Comparison of ENCODE assay signal across 29 cellular contexts in the genomic region with DNA sequence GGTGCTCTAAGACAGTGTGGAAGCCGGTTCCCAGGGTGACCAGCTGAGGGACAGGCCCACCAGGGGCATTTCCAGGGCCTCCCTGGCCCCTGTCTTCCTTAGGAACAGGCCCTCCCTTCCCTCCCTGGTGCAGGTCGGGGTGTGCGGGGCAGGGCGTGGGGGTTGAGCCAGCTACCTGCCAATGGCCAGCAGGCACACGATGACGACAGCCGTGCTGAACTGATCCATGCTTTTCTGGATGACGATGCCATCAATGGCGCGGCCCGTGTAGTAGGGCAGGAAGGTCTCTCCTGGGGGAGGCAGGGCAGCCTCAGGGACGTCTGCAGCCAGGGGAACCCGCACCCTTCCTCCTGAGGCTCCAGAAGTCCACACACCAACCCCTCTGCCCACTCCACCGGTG.
"Had no signal": no experiment of that assay in that cellular context is flagged by ENCODE, and none has a peak within 500 bp of the region (broad histone marks: within the 10 kb centered on the region; RNA-seq: fewer than 3 reads in every experiment).

No MANE protein-coding gene starts in this region.

- H3K36me3 ChIP-seq: left lung, right lobe of liver, thoracic aorta, vagina, WERI-Rb-1 had no signal

- H3K9me3 Mint-ChIP-seq: activated CD4-positive, alpha-beta T cell treated with anti-CD3 and anti-CD28 coated beads, Interleukin-2, amount 10 ng/mL, durations not matched to agents 7 days and 5 days; activated CD8-positive, alpha-beta T cell treated with anti-CD3 and anti-CD28 coated beads for 36 hours; activated naive CD8-positive, alpha-beta T cell treated with anti-CD3 and anti-CD28 coated beads, Interleukin-2, amount 50 U/mL, for 24 hours; activated T-helper 1 cell treated with anti-CD3 and anti-CD28 coated beads, Interleukin-12 subunit alpha, Interleukin-12 subunit beta, Interleukin-2, Interleukin-4 antibody, amounts not matched to agents 30 ng/mL and 10 ng/mL and 1 ng/mL, durations not matched to agents 14 hours and 24 hours and 36 hours; immature natural killer cell; natural killer cell treated with Interleukin-12 subunit alpha and Interleukin-12 subunit beta and Interleukin-15 and Interleukin-18, amount 100 ng/mL, for 72 hours; stimulated activated effector memory CD8-positive, alpha-beta T cell treated with anti-CD3 and anti-CD28 coated beads, Interleukin-12 subunit alpha, Interleukin-12 subunit beta, amount 100 ng/mL, for 72 hours; T-helper 2 cell treated with Interferon-gamma antibody and Interleukin-4, amounts not matched to agents 5 μg/mL and 100 μg/mL, for 36 hours; type B pancreatic cell had no signal

- DNase-seq: activated CD4-positive, alpha-beta T cell treated with anti-CD3 and anti-CD28 coated beads, Interleukin-2, amount 10 ng/mL, durations not matched to agents 7 days and 5 days; activated CD4-positive, CD25-positive, alpha-beta regulatory T cell treated with anti-CD3 and anti-CD28 coated beads, Interleukin-2, amount 50 U/mL, for 72 hours; activated CD8-positive, alpha-beta memory T cell treated with anti-CD3 and anti-CD28 coated beads, Interleukin-2, amount 10 ng/mL, durations not matched to agents 7 days and 5 days; activated CD8-positive, alpha-beta T cell treated with anti-CD3 and anti-CD28 coated beads for 36 hours; activated gamma-delta T cell; activated naive CD4-positive, alpha-beta T cell treated with anti-CD3 and anti-CD28 coated beads, Interleukin-2, amount 50 U/mL, for 16 hours; activated naive CD8-positive, alpha-beta T cell treated with anti-CD3 and anti-CD28 coated beads, Interleukin-2, amount 50 U/mL, for 24 hours; activated T-cell treated with anti-CD3 and anti-CD28 coated beads for 4 hours; central memory CD4-positive, alpha-beta T cell; dermis blood vessel endothelial cell; effector CD8-positive, alpha-beta T cell; foreskin keratinocyte; immature natural killer cell; kidney glomerular epithelial cell; mammary epithelial cell; midbrain; right lobe of liver; stimulated activated CD4-positive, alpha-beta T cell treated with anti-CD3 and anti-CD28 coated beads, Interleukin-1b, Interleukin-23, amount 100 ng/mL, for 48 hours; WERI-Rb-1 had no signal

- ATAC-seq: activated CD8-positive, alpha-beta memory T cell treated with anti-CD3 and anti-CD28 coated beads, Interleukin-2, amount 10 ng/mL, durations not matched to agents 7 days and 5 days; activated CD8-positive, alpha-beta T cell treated with anti-CD3 and anti-CD28 coated beads for 36 hours; activated naive CD8-positive, alpha-beta T cell treated with anti-CD3 and anti-CD28 coated beads, Interleukin-2, amount 50 U/mL, for 24 hours; foreskin keratinocyte; left lung; natural killer cell treated with Interleukin-12 subunit alpha and Interleukin-12 subunit beta and Interleukin-15 and Interleukin-18, amount 100 ng/mL, for 72 hours; right lobe of liver; stimulated activated effector memory CD8-positive, alpha-beta T cell treated with anti-CD3 and anti-CD28 coated beads, Interleukin-12 subunit alpha, Interleukin-12 subunit beta, amount 100 ng/mL, for 72 hours had no signal

- H3K27ac ChIP-seq: foreskin keratinocyte, left lung, right lobe of liver, thoracic aorta, WERI-Rb-1 had no signal

- H3K9me3 ChIP-seq: left lung, right lobe of liver, thoracic aorta, vagina had no signal

- H3K27me3 Mint-ChIP-seq: activated CD4-positive, alpha-beta T cell treated with anti-CD3 and anti-CD28 coated beads, Interleukin-2, amount 10 ng/mL, durations not matched to agents 7 days and 5 days; activated CD8-positive, alpha-beta memory T cell treated with anti-CD3 and anti-CD28 coated beads, Interleukin-2, amount 10 ng/mL, durations not matched to agents 7 days and 5 days; activated naive CD8-positive, alpha-beta T cell treated with anti-CD3 and anti-CD28 coated beads, Interleukin-2, amount 50 U/mL, for 24 hours; brain; natural killer cell treated with Interleukin-12 subunit alpha and Interleukin-12 subunit beta and Interleukin-15 and Interleukin-18, amount 100 ng/mL, for 72 hours; type B pancreatic cell had no signal

- H3K4me3 ChIP-seq: left lung, right lobe of liver, skin epidermis, thoracic aorta, vagina had no signal

- H3K36me3 Mint-ChIP-seq: activated CD8-positive, alpha-beta memory T cell treated with anti-CD3 and anti-CD28 coated beads, Interleukin-2, amount 10 ng/mL, durations not matched to agents 7 days and 5 days; immature natural killer cell; natural killer cell treated with Interleukin-12 subunit alpha and Interleukin-12 subunit beta and Interleukin-15 and Interleukin-18, amount 100 ng/mL, for 72 hours; stimulated activated effector memory CD8-positive, alpha-beta T cell treated with anti-CD3 and anti-CD28 coated beads, Interleukin-12 subunit alpha, Interleukin-12 subunit beta, amount 100 ng/mL, for 72 hours; type B pancreatic cell had no signal

- H3K27ac Mint-ChIP-seq: activated CD4-positive, alpha-beta T cell treated with anti-CD3 and anti-CD28 coated beads, Interleukin-2, amount 10 ng/mL, durations not matched to agents 7 days and 5 days; activated CD8-positive, alpha-beta memory T cell treated with anti-CD3 and anti-CD28 coated beads, Interleukin-2, amount 10 ng/mL, durations not matched to agents 7 days and 5 days; activated CD8-positive, alpha-beta T cell treated with anti-CD3 and anti-CD28 coated beads for 36 hours; activated naive CD8-positive, alpha-beta T cell treated with anti-CD3 and anti-CD28 coated beads, Interleukin-2, amount 50 U/mL, for 24 hours; activated T-helper 1 cell treated with anti-CD3 and anti-CD28 coated beads, Interleukin-12 subunit alpha, Interleukin-12 subunit beta, Interleukin-2, Interleukin-4 antibody, amounts not matched to agents 30 ng/mL and 10 ng/mL and 1 ng/mL, durations not matched to agents 14 hours and 24 hours and 36 hours; brain; immature natural killer cell; T-helper 2 cell treated with Interferon-gamma antibody and Interleukin-4, amounts not matched to agents 5 μg/mL and 100 μg/mL, for 36 hours; type B pancreatic cell had no signal

- H3K4me3 Mint-ChIP-seq: activated CD4-positive, alpha-beta T cell treated with anti-CD3 and anti-CD28 coated beads, Interleukin-2, amount 10 ng/mL, durations not matched to agents 7 days and 5 days; activated CD8-positive, alpha-beta memory T cell treated with anti-CD3 and anti-CD28 coated beads, Interleukin-2, amount 10 ng/mL, durations not matched to agents 7 days and 5 days; activated CD8-positive, alpha-beta T cell treated with anti-CD3 and anti-CD28 coated beads for 36 hours; activated naive CD8-positive, alpha-beta T cell treated with anti-CD3 and anti-CD28 coated beads, Interleukin-2, amount 50 U/mL, for 24 hours; activated T-helper 1 cell treated with anti-CD3 and anti-CD28 coated beads, Interleukin-12 subunit alpha, Interleukin-12 subunit beta, Interleukin-2, Interleukin-4 antibody, amounts not matched to agents 30 ng/mL and 10 ng/mL and 1 ng/mL, durations not matched to agents 14 hours and 24 hours and 36 hours; brain; immature natural killer cell; natural killer cell treated with Interleukin-12 subunit alpha and Interleukin-12 subunit beta and Interleukin-15 and Interleukin-18, amount 100 ng/mL, for 72 hours; stimulated activated effector memory CD8-positive, alpha-beta T cell treated with anti-CD3 and anti-CD28 coated beads, Interleukin-12 subunit alpha, Interleukin-12 subunit beta, amount 100 ng/mL, for 72 hours; T-helper 2 cell treated with Interferon-gamma antibody and Interleukin-4, amounts not matched to agents 5 μg/mL and 100 μg/mL, for 36 hours; type B pancreatic cell had no signal

- H3K4me1 ChIP-seq: right lobe of liver had no signal

- H3K27me3 ChIP-seq: foreskin keratinocyte, left lung, right lobe of liver, vagina had no signal
